9 cellular contexts compared by ENCODE assay signal in the genomic region with DNA sequence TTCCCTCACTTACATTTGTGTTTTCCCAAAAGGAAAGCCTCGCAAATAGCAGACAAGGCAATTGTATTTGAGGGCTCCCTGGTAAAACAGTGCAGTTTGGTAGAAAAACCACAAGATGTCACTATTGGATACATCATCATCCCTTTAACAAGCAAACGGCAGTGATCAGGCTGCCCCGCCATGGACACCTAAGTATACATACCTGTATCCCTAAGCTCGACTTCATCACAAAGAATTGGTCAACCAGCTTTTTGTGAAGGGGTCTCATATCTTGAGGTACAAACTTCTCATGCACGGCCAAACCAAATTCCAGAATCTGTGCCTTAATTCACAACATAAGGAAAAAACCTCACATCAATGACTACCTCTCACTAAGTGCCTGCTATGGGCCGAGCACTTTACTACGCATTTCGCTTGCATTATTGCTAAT.
DNase-seq lines count a peak whose midpoint lies in the region; ATAC-seq and TF ChIP-seq lines count a peak whose summit lies in the region.
"Had no signal": no experiment of that assay in that cellular context is flagged by ENCODE, and none has a peak within 500 bp of the region (broad histone marks: within the 10 kb centered on the region; RNA-seq: fewer than 3 reads in every experiment).

No MANE protein-coding gene starts in this region.

- H4K91ac ChIP-seq in mesenchymal stem cell (ENCODE audit: low read length): no peak overlapping the region

- H3K9me3 ChIP-seq in BE2C (no peaks in the 10 kb centered on the region), mesenchymal stem cell (ENCODE audit: control insufficient read depth, low read length) (no peaks in the 10 kb centered on the region), thyroid gland (no peaks in the 10 kb centered on the region)
- H3K9me3 ChIP-seq in effector memory CD4-positive, alpha-beta T cell (ENCODE audit: control insufficient read depth, low read length): no peaks in the 10 kb centered on the region

- H2BK5ac ChIP-seq in mesenchymal stem cell (ENCODE audit: low read depth, low read length, poor library complexity, severe bottlenecking): no peak overlapping the region

- no peak overlapping the region for H3K27ac ChIP-seq in effector memory CD4-positive, alpha-beta T cell (ENCODE audit: insufficient read depth, low read length, poor library complexity, severe bottlenecking)
- no peak overlapping the region for H3K27ac ChIP-seq in mesenchymal stem cell (ENCODE audit: low read length, poor library complexity, severe bottlenecking)
- no peak overlapping the region for H3K27ac ChIP-seq in thyroid gland
- H3K27ac ChIP-seq: SK-N-MC had no signal

- no peak overlapping the region for H2BK12ac ChIP-seq in mesenchymal stem cell (ENCODE audit: low read length in 2 of 2)

- H3K9ac ChIP-seq in mesenchymal stem cell (ENCODE audit: low read length): no peak overlapping the region

- TF ChIP-seq CTCF in BE2C (IDR thresholded peaks at IDR 0.05; ENCODE audit: low read depth, low read length) (peak; percentile 80), thyroid gland (IDR thresholded peaks at IDR 0.05) (peak; percentile 31 to 82 (median 60))

- DNase-seq in BE2C: peak; percentile 63
- DNase-seq in NCI-H1417 (lab: John Stamatoyannopoulos, UW): peak; percentile 42 to 89 (median 72)
- DNase-seq in SW480 (ENCODE audit: low spot score): peak; percentile 83
- peak in 2 of 3 donors; percentile 6 to 9 for DNase-seq in effector memory CD4-positive, alpha-beta T cell
- peak; percentile 73 for DNase-seq in mesenchymal stem cell
- peak; percentile 59 to 62 for DNase-seq in thyroid gland

- TF ChIP-seq POLR2A in thyroid gland (IDR thresholded peaks at IDR 0.05): no peak

- no peak overlapping the region for H4K8ac ChIP-seq in mesenchymal stem cell (ENCODE audit: low read length)

- H3K27me3 ChIP-seq in BE2C: no peaks in the 10 kb centered on the region
- H3K27me3 ChIP-seq in effector memory CD4-positive, alpha-beta T cell (replicated peaks; ENCODE audit: control insufficient read depth, insufficient read depth, low read length, poor library complexity, severe bottlenecking): no peaks in the 10 kb centered on the region
- no peaks in the 10 kb centered on the region for H3K27me3 ChIP-seq in mesenchymal stem cell (ENCODE audit: control insufficient read depth in 1 of 2, insufficient read depth in 1 of 2, low read length in 2 of 2)
- no peaks in the 10 kb centered on the region for H3K27me3 ChIP-seq in thyroid gland

- H2BK120ac ChIP-seq in mesenchymal stem cell (ENCODE audit: low read depth, low read length): no peak overlapping the region

- H3K4me2 ChIP-seq in mesenchymal stem cell (ENCODE audit: low read length, poor library complexity, severe bottlenecking): no peak overlapping the region

- H3K18ac ChIP-seq in mesenchymal stem cell (ENCODE audit: low read depth in 1 of 2, low read length in 2 of 2): no peak overlapping the region

- H3K79me1 ChIP-seq in mesenchymal stem cell (replicated peaks; ENCODE audit: low read length, poor library complexity, severe bottlenecking): peaks cover 2% of the 10 kb centered on the region

- intact Hi-C loops in thyroid gland (cut with DNase I): no loop called here

- no peak overlapping the region for H3K4me3 ChIP-seq in BE2C (ENCODE audit: low read depth, low read length)
- no peak overlapping the region for H3K4me3 ChIP-seq in effector memory CD4-positive, alpha-beta T cell (ENCODE audit: insufficient read depth, low read depth, low read length, poor library complexity, severe bottlenecking)
- no peak overlapping the region for H3K4me3 ChIP-seq in mesenchymal stem cell (ENCODE audit: insufficient read depth in 1 of 2, low read depth in 1 of 2, low read length in 2 of 2)
- H3K4me3 ChIP-seq in thyroid gland (replicated peaks in 1 of 3): no peak overlapping the region
- H3K4me3 ChIP-seq: SK-N-MC had no signal

- no peaks in the 10 kb centered on the region for H3K36me3 ChIP-seq in BE2C
- no peaks in the 10 kb centered on the region for H3K36me3 ChIP-seq in effector memory CD4-positive, alpha-beta T cell (ENCODE audit: control insufficient read depth, insufficient read depth, low read length)
- H3K36me3 ChIP-seq in mesenchymal stem cell (ENCODE audit: control insufficient read depth in 1 of 2, insufficient read depth in 2 of 2, low read depth in 1 of 2, low read length in 2 of 2): peaks cover 17 to 30% of the 10 kb centered on the region in 2 experiments
- no peaks in the 10 kb centered on the region for H3K36me3 ChIP-seq in thyroid gland

- no peak overlapping the region for H2BK15ac ChIP-seq in mesenchymal stem cell (ENCODE audit: low read depth, poor library complexity, severe bottlenecking)

- no peak overlapping the region for H3K4ac ChIP-seq in mesenchymal stem cell (ENCODE audit: low read depth in 1 of 2, low read length in 2 of 2)

- ATAC-seq in GM18508 (IDR thresholded peaks at IDR 0.05; ENCODE audit: insufficient read depth, unreplicated experiment) (peak; percentile 64), HG02852 (IDR thresholded peaks at IDR 0.05; ENCODE audit: unreplicated experiment) (peak; percentile 91)

- H3K4me1 ChIP-seq in BE2C: peaks cover under 1% of the 10 kb centered on the region
- no peaks in the 10 kb centered on the region for H3K4me1 ChIP-seq in effector memory CD4-positive, alpha-beta T cell (ENCODE audit: control insufficient read depth, insufficient read depth, low read length, poor library complexity, severe bottlenecking)
- no peaks in the 10 kb centered on the region for H3K4me1 ChIP-seq in mesenchymal stem cell (ENCODE audit: control insufficient read depth, insufficient read depth, low read depth, low read length)
- H3K4me1 ChIP-seq in thyroid gland: peaks cover 3 to 11% of the 10 kb centered on the region in 2 donors

- 53% methylated on average over 8 of the region's 8 CpGs for WGBS in mesenchymal stem cell
- 33 to 43% methylated on average over 8 of the region's 8 CpGs for WGBS in thyroid gland, 2 donors

- H3K14ac ChIP-seq in mesenchymal stem cell (ENCODE audit: low read length in 2 of 2): no peak overlapping the region

- H2AFZ ChIP-seq in mesenchymal stem cell (ENCODE audit: low read depth, low read length): no peak overlapping the region

- H2AK5ac ChIP-seq in mesenchymal stem cell (ENCODE audit: low read length, severe bottlenecking): no peak overlapping the region

- no peak overlapping the region for H3K23ac ChIP-seq in mesenchymal stem cell (ENCODE audit: low read length in 2 of 2)

Comparison
In these comparisons a context has a peak if more than half of its experiments do, and no peak if none do; other contexts are left out.
1. DNase-seq: peak in every context shown above with its lines; median percentile 83 in SW480; 73 in mesenchymal stem cell; 72 in NCI-H1417; 63 in BE2C; 60 in thyroid gland; 8 in effector memory CD4-positive, alpha-beta T cell.